ENCODE assay signal across 9 cellular contexts in the genomic region with DNA sequence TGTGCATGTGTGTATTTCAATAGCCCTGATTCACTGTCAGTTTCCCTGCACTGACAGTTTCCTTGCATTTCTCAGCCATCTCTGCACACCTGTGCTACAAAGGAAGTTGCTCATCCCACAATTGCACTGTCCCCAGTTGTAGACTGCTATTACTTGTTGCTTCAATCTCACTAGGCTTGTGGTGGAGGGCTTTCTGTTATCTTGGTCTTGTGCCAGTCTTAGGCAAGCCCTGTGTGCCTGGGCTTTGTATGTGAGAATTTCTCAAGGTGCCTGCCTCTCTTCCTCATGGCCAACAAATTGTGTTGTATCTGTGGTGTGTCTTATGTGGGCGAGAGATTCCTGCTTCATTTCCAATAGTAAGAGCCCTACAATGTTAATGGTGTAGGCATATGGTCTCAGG.
"Had no signal": no experiment of that assay in that cellular context is flagged by ENCODE, and none has a peak within 500 bp of the region (broad histone marks: within the 10 kb centered on the region; RNA-seq: fewer than 3 reads in every experiment).

No MANE protein-coding gene starts in this region.

- H3K4me1 Mint-ChIP-seq: IgD-negative memory B cell had no signal

- H3K27me3 Mint-ChIP-seq: IgD-negative memory B cell had no signal

- H3K27ac Mint-ChIP-seq: IgD-negative memory B cell had no signal

- H3K4me3 Mint-ChIP-seq: IgD-negative memory B cell had no signal

- H3K4me3 ChIP-seq: K562 had no signal

- H3K4me2 ChIP-seq: KMS-11 had no signal

- FAIRE-seq: HepG2, HTR-8/SVneo, K562 had no signal

- H3K27ac ChIP-seq: HL-60, KMS-11 had no signal

- H3K36me3 Mint-ChIP-seq: IgD-negative memory B cell had no signal

- DNase-seq: IMR-90, KBM-7, KG1 had no signal

- ATAC-seq: HepG2, K562 had no signal

- H3K9ac ChIP-seq: KMS-11 had no signal
